Comparison of ENCODE assay signal across 8 cellular contexts in the genomic region with DNA sequence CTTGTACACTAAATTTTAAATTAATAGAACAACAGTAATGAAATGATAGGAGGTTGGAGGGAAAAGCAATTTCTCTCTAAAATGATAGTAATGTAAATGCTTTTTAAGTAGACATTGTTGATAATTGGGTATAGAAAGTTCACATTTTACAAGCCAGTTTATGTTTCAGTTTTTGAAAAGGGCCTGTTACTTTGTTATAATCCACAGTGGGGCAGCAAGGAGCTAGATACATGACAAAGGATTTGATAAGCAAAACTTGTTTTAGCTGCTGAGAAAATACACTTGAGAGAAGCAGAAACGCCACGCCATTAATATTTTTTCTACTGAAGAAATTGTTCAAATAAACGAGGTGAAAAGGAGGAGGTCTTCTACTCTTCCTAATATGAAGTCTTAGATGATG. TPM values are rescaled to one million over a fixed set of nuclear protein-coding genes. Genes with fewer than 3 reads are reported as not detected.
DNase-seq lines count a peak whose midpoint lies in the region; ATAC-seq and TF ChIP-seq lines count a peak whose summit lies in the region.

No MANE protein-coding gene starts in this region.

- H3K9me1 ChIP-seq in IMR-90 (ENCODE audit: insufficient read depth, low read length): no peaks in the 10 kb centered on the region

- no peak overlapping the region for H2AK5ac ChIP-seq in IMR-90 (ENCODE audit: low read depth, low read length)

- ATAC-seq in IMR-90 (ENCODE audit: low read depth): peak; percentile 75
- ATAC-seq in right lobe of liver: no peak
- ATAC-seq in GM18502 (IDR thresholded peaks at IDR 0.05; ENCODE audit: poor library complexity, unreplicated experiment): no peak
- ATAC-seq in HG03432 (IDR thresholded peaks at IDR 0.05; ENCODE audit: unreplicated experiment): no peak

- no peaks in the 10 kb centered on the region for H3K9me3 ChIP-seq in BE2C
- H3K9me3 ChIP-seq in IMR-90 (ENCODE audit: control insufficient read depth, insufficient read depth, low read length): no peaks in the 10 kb centered on the region
- H3K9me3 ChIP-seq in right lobe of liver: no peaks in the 10 kb centered on the region

- no peak overlapping the region for H3K56ac ChIP-seq in IMR-90 (ENCODE audit: extremely low read depth, insufficient read depth, low read length)

- intact Hi-C loops in IMR-90 (cut with micrococcal nuclease): no loop called here
- intact Hi-C loops in right lobe of liver (cut with DNase I): no loop called here

- TF ChIP-seq CTCF in BE2C (IDR thresholded peaks at IDR 0.05; ENCODE audit: low read depth, low read length) (peak; percentile 50), IMR-90 (conservative IDR thresholded peaks at IDR 0.05; ENCODE audit: low read depth, low read length) (peak; percentile 42), right lobe of liver (IDR thresholded peaks at IDR 0.05) (peak in 3 of 4 donors; percentile 11 to 23 (median 23))

- no peak overlapping the region for H3K4me3 ChIP-seq in BE2C (ENCODE audit: low read depth, low read length)
- H3K4me3 ChIP-seq in IMR-90 (ENCODE audit: insufficient read depth, low read depth, low read length): no peak overlapping the region
- H3K4me3 ChIP-seq in right lobe of liver: no peak overlapping the region

- CTCF ChIA-PET in IMR-90 (lab: Yijun Ruan, JAX): interaction anchor here (1.0 to 1.5 kb wide), 3 partner anchors 9 to 134 kb away, joined by 3 to 4 read pairs (median 4); no protein-coding TSS in a partner anchor

- no peak overlapping the region for H3K23ac ChIP-seq in IMR-90 (ENCODE audit: low read depth, low read length)

- H2AFZ ChIP-seq in IMR-90 (replicated peaks; ENCODE audit: low read length, poor library complexity): no peak overlapping the region

- no peak for TF ChIP-seq POLR2A in IMR-90 (IDR thresholded peaks at IDR 0.05; ENCODE audit: low read depth, low read length)
- TF ChIP-seq POLR2A in right lobe of liver (IDR thresholded peaks at IDR 0.05): no peak

- H3K18ac ChIP-seq in IMR-90 (ENCODE audit: low read depth, low read length): no peak overlapping the region

- no peak overlapping the region for H4K91ac ChIP-seq in IMR-90 (ENCODE audit: insufficient read depth, low read depth, low read length)

- DNase-seq in BE2C (no peak), IMR-90 (peak; percentile 47), amniotic epithelial cell (ENCODE audit: low read depth) (peak; percentile 40), right lobe of liver (no peak), iPS-NIHi11 (ENCODE audit: low spot score) (no peak), NCI-H2029 treated with DMSO at 0.1 percent for 48 hours (lab: John Stamatoyannopoulos, UW) (no peak)

- peaks cover 3 to 14% of the 10 kb centered on the region in 2 experiments for H3K79me1 ChIP-seq in IMR-90 (ENCODE audit: low read depth in 1 of 2, low read length in 2 of 2)

- H2BK120ac ChIP-seq in IMR-90 (ENCODE audit: low read depth, low read length): no peak overlapping the region

- H2BK15ac ChIP-seq in IMR-90 (ENCODE audit: low read depth, low read length): no peak overlapping the region

- H3K9ac ChIP-seq in IMR-90 (ENCODE audit: low read depth, low read length): no peak overlapping the region

- no peak overlapping the region for H3K4ac ChIP-seq in IMR-90 (ENCODE audit: low read depth, low read length)

- peaks cover 86% of the 10 kb centered on the region for H3K36me3 ChIP-seq in BE2C
- H3K36me3 ChIP-seq in IMR-90 (ENCODE audit: control insufficient read depth, insufficient read depth, low read length): peaks cover 12% of the 10 kb centered on the region
- peaks cover 0 to 82% (median 28%) of the 10 kb centered on the region in 4 donors for H3K36me3 ChIP-seq in right lobe of liver

- BruUV-seq in IMR-90 (replicated peaks; lab: Mats Ljungman, UMichigan): no TSS peak

- no peak overlapping the region for H3K4me2 ChIP-seq in IMR-90 (ENCODE audit: low read depth, low read length)

- H3K27ac ChIP-seq in IMR-90 (ENCODE audit: insufficient read depth, low read length) (no peak overlapping the region), right lobe of liver (no peak overlapping the region)

- H2BK20ac ChIP-seq in IMR-90 (ENCODE audit: low read depth, low read length): no peak overlapping the region

- no peak overlapping the region for H3K14ac ChIP-seq in IMR-90 (replicated peaks; ENCODE audit: low read depth, low read length)

- in situ Hi-C loops in IMR-90 (cut with MboI; ENCODE audit: low sequenced_read_pairs): no loop called here

- H4K5ac ChIP-seq in IMR-90 (ENCODE audit: low read depth, low read length): no peak overlapping the region

- dilution Hi-C loops in IMR-90 (cut with HindIII; ENCODE audit: low sequenced_read_pairs, unreplicated experiment): no loop called here

- no peak overlapping the region for H4K8ac ChIP-seq in IMR-90 (ENCODE audit: low read depth in 2 of 2, low read length in 2 of 2)

- H3K4me1 ChIP-seq in BE2C: no peaks in the 10 kb centered on the region
- H3K4me1 ChIP-seq in IMR-90 (ENCODE audit: control insufficient read depth, insufficient read depth, low read length): no peaks in the 10 kb centered on the region
- no peaks in the 10 kb centered on the region for H3K4me1 ChIP-seq in right lobe of liver

- POLR2A ChIA-PET in IMR-90 (lab: Charles Lee; ENCODE audit: unreplicated experiment): no interaction called here

- TF ChIP-seq RAD21 in IMR-90 (IDR thresholded peaks at IDR 0.05; ENCODE audit: low read length): peak; percentile 38

- H3K27me3 ChIP-seq in BE2C (no peaks in the 10 kb centered on the region), IMR-90 (ENCODE audit: control insufficient read depth, insufficient read depth, low read length) (no peaks in the 10 kb centered on the region), right lobe of liver (no peaks in the 10 kb centered on the region)

- H4K20me1 ChIP-seq in IMR-90 (ENCODE audit: insufficient read depth, low read length): no peaks in the 10 kb centered on the region

- WGBS in IMR-90 (ENCODE audit: extremely low coverage in 2 of 2, insufficient read length in 1 of 2), 2 experiments: no CpG with 5 or more reads among the region's 3 CpGs
- whole genome bisulfite sequencing in right lobe of liver (ENCODE audit: insufficient coverage, low coverage, low lambda C conversion rate, missing lambda C conversion rate): 77% methylated on average over 3 of the region's 3 CpGs

- H2BK5ac ChIP-seq in IMR-90 (ENCODE audit: low read depth, low read length, poor library complexity, severe bottlenecking): no peak overlapping the region

- no peak overlapping the region for H2AK9ac ChIP-seq in IMR-90 (replicated peaks; ENCODE audit: low read depth, low read length, poor library complexity)

TF ChIP-seq in IMR-90, 13 proteins besides CTCF, POLR2A, EP300 and RAD21:
- TF ChIP-seq BHLHE40 (IDR thresholded peaks at IDR 0.05; ENCODE audit: low read depth, low read length) (no peak), FOS (IDR thresholded peaks at IDR 0.05; ENCODE audit: low read depth, low read length) (no peak), NFE2L2 (IDR thresholded peaks at IDR 0.05; ENCODE audit: low read depth, low read length) (no peak), CEBPB (IDR thresholded peaks at IDR 0.05; ENCODE audit: low read depth, low read length) (no peak), SMC3 (IDR thresholded peaks at IDR 0.05; ENCODE audit: low read depth, low read length) (no peak; the same call in 1 of the 2 replicates), RCOR1 (IDR thresholded peaks at IDR 0.05; ENCODE audit: insufficient replicate concordance, low read length) (no peak), RFX5 (IDR thresholded peaks at IDR 0.05; ENCODE audit: low read depth, low read length) (no peak), MXI1 (IDR thresholded peaks at IDR 0.05; ENCODE audit: borderline replicate concordance, low read depth, low read length) (no peak), CHD1 (IDR thresholded peaks at IDR 0.05; ENCODE audit: low read depth, low read length) (no peak), MAZ (IDR thresholded peaks at IDR 0.05; ENCODE audit: borderline replicate concordance, low read depth, low read length) (no peak), MAFK (IDR thresholded peaks at IDR 0.05; ENCODE audit: low read depth, low read length) (no peak)
- TF ChIP-seq, protein P1, sequence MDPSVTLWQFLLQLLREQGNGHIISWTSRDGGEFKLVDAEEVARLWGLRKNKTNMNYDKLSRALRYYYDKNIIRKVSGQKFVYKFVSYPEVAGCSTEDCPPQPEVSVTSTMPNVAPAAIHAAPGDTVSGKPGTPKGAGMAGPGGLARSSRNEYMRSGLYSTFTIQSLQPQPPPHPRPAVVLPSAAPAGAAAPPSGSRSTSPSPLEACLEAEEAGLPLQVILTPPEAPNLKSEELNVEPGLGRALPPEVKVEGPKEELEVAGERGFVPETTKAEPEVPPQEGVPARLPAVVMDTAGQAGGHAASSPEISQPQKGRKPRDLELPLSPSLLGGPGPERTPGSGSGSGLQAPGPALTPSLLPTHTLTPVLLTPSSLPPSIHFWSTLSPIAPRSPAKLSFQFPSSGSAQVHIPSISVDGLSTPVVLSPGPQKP (IDR thresholded peaks at IDR 0.05; ENCODE audit: borderline replicate concordance, low read depth, low read length): no peak
- TF ChIP-seq, protein P2, sequence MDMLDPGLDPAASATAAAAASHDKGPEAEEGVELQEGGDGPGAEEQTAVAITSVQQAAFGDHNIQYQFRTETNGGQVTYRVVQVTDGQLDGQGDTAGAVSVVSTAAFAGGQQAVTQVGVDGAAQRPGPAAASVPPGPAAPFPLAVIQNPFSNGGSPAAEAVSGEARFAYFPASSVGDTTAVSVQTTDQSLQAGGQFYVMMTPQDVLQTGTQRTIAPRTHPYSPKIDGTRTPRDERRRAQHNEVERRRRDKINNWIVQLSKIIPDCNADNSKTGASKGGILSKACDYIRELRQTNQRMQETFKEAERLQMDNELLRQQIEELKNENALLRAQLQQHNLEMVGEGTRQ (IDR thresholded peaks at IDR 0.05; ENCODE audit: low read depth, low read length): no peak

RNA-seq across cellular contexts. Expression of a gene that starts 30.2 kb away (rescaled TPM):
- 58.0 TPM for polyA plus RNA-seq in BE2C (2012; ENCODE audit: insufficient read depth, insufficient read length, low read depth)
- total RNA-seq in IMR-90 (2012; rRNA removed) (36.2 and 80.0 TPM in 2 replicates), right lobe of liver (10 to 100 TPM; 20.9 to 44.4 (median 34.2) TPM)
- polyA plus RNA-seq in IMR-90 (2012; rRNA removed): 18.0 and 23.0 TPM in 2 replicates
- 3.3 and 3.9 TPM in 2 replicates for polyA plus RNA-seq in IMR-90 (2012; cell fraction: cytosol; rRNA removed)
- 24.8 and 105 TPM in 2 replicates for polyA plus RNA-seq in IMR-90 (2012; cell fraction: nucleus; rRNA removed; ENCODE audit: low replicate concordance)

Comparison
In these comparisons a context has a peak if more than half of its experiments do, and no peak if none do; other contexts are left out.
1. DNase-seq: peak in IMR-90 (single experiment) and amniotic epithelial cell (single experiment); none in BE2C (single experiment), right lobe of liver (0 of 3), iPS-NIHi11 (single experiment) and NCI-H2029 treated with DMSO at 0.1 percent for 48 hours (single experiment).
2. Peak in every context shown above with its lines, with median percentiles within 50 percentile points of each other: CTCF ChIP-seq.